ENCODE assay signal across 1 cellular context in genomic region chr5:150946351-150946905, GRCh38.
TF ChIP-seq lines count a peak whose summit lies in the region.

No MANE protein-coding gene starts in this region.

TF ChIP-seq in liver, 16 proteins besides CTCF, POLR2A, EP300 and RAD21 (continued from another document):
- TF ChIP-seq REST (IDR thresholded peaks at IDR 0.05) (no peak), TAF1 (conservative IDR thresholded peaks at IDR 0.05) (no peak), SP1 (IDR thresholded peaks at IDR 0.05) (peak; percentile 8), RXRA (IDR thresholded peaks at IDR 0.05) (no peak)
TF ChIP-seq in liver: peak in this region for 3.
